8 cellular contexts compared by ENCODE assay signal in the genomic region with DNA sequence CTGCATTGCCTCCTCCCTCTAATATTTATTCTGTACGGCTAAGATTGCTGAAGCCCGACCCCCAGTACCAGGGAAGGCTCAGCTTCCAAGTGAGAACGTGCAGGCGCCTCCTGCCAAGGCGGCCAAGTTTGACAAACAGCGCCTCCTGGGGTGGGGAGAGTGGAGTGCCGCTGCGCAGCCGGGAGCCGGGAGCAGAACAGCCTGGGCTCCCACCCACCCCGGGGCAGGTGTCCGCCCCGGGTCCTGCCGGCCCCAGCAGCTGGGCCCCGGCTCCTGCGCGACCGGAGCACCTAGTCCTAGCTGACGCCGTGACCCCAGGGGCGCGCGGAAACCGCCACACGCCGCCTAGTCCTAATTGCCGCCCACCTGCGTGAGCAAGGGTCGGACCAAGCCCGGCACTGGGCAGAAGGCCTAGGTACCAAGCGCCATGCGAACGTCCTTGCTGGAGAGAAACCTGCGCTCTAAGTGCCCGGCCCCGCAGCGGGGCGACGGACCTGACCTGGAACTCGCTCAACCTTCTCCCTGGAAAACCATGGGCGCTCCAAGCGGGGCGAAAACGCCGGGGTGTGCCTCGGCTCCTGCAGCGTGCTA. TPM values are rescaled to one million over a fixed set of nuclear protein-coding genes. Genes with fewer than 3 reads are reported as not detected.
DNase-seq lines count a peak whose midpoint lies in the region; ATAC-seq and TF ChIP-seq lines count a peak whose summit lies in the region.

No MANE protein-coding gene starts in this region.

- DNase-seq in H7 (peak; percentile 94), body of pancreas (peak in 3 of 4 donors; percentile 44 to 52 (median 45)), aorta (peak; percentile 65 to 88), HK-2 (ENCODE audit: unreplicated experiment) (no peak)

- 3 to 7% methylated on average over 14 to 47 of the region's 47 CpGs for WGBS in body of pancreas, 2 donors
- 4% methylated on average over 47 of the region's 47 CpGs for WGBS in liver
- WGBS in aorta, 2 donors, result 3 to 5% methylated on average over 31 to 47 of the region's 47 CpGs

- TF ChIP-seq POLR2A in body of pancreas (IDR thresholded peaks at IDR 0.05), result no peak

- TF ChIP-seq RAD21 in liver (IDR thresholded peaks at IDR 0.05), result peak; percentile 64 to 72

- H3K27ac ChIP-seq in 22Rv1 (no peak overlapping the region), body of pancreas (no peak overlapping the region), liver (ENCODE audit: low read depth in 1 of 2, low read length in 2 of 2) (no peak overlapping the region), aorta (ENCODE audit: low read depth in 1 of 2, low read length in 2 of 2) (no peak overlapping the region)

- peak; percentile 39 for ATAC-seq in body of pancreas
- ATAC-seq in aorta (ENCODE audit: low FRiP score), result peak; percentile 39
- ATAC-seq in HG03280 (IDR thresholded peaks at IDR 0.05; ENCODE audit: unreplicated experiment), result no peak
- ATAC-seq in GM18870 (IDR thresholded peaks at IDR 0.05; ENCODE audit: unreplicated experiment), result no peak

- H3K4me1 ChIP-seq in body of pancreas, result peaks cover 50% of the 10 kb centered on the region
- H3K4me1 ChIP-seq in liver (ENCODE audit: control insufficient read depth in 4 of 4, insufficient read depth in 4 of 4, low read length in 3 of 4), result peaks cover 27 to 59% (median 29%) of the 10 kb centered on the region in 4 donors
- no peaks in the 10 kb centered on the region for H3K4me1 ChIP-seq in aorta (ENCODE audit: control insufficient read depth in 1 of 2, insufficient read depth in 2 of 2, low read length in 2 of 2)

- H3K9me3 ChIP-seq in body of pancreas (no peaks in the 10 kb centered on the region), liver (ENCODE audit: control insufficient read depth in 4 of 4, low read length in 3 of 4) (no peaks in the 10 kb centered on the region), aorta (ENCODE audit: control insufficient read depth, low read length) (no peaks in the 10 kb centered on the region)

- H3K9ac ChIP-seq in liver (ENCODE audit: low read depth in 1 of 2, low read length in 2 of 2), result no peak overlapping the region

- intact Hi-C loops in body of pancreas (cut with DNase I), result no loop called here
- intact Hi-C loops in aorta (cut with DNase I), result loop anchor here in 1 of 2 donors (5.0 to 10.0 kb wide), 4 partner anchors 77 to 1914 kb away; partner anchors contain the start of gene MGMT

- TF ChIP-seq CTCF in 22Rv1 (IDR thresholded peaks at IDR 0.05), result peak; percentile 81
- peak; percentile 15 to 46 (median 37) for TF ChIP-seq CTCF in body of pancreas (IDR thresholded peaks at IDR 0.05)
- TF ChIP-seq CTCF in liver (IDR thresholded peaks at IDR 0.05; ENCODE audit: low read depth, low read length, missing input control), result peak; percentile 48

- H3K27me3 ChIP-seq in H7 (ENCODE audit: control insufficient read depth, insufficient read depth, low read length) (peaks cover 93% of the 10 kb centered on the region), body of pancreas (peaks cover 3 to 80% of the 10 kb centered on the region in 2 donors), liver (ENCODE audit: control insufficient read depth in 4 of 4, insufficient read depth in 4 of 4, low read length in 3 of 4) (peaks cover 7 to 34% (median 23%) of the 10 kb centered on the region in 4 donors), aorta (ENCODE audit: control insufficient read depth in 1 of 2, insufficient read depth in 2 of 2, low read length in 1 of 2) (no peaks in the 10 kb centered on the region)

- H3K4me3 ChIP-seq in H7 (ENCODE audit: insufficient read depth, low read depth, low read length) (no peak overlapping the region), body of pancreas (no peak overlapping the region), liver (ENCODE audit: low read depth in 1 of 3, low read length in 3 of 3) (no peak overlapping the region), aorta (ENCODE audit: low read length in 2 of 2) (no peak overlapping the region)

- no peaks in the 10 kb centered on the region for H3K36me3 ChIP-seq in H7 (replicated peaks; ENCODE audit: control insufficient read depth, insufficient read depth, low read length)
- no peaks in the 10 kb centered on the region for H3K36me3 ChIP-seq in body of pancreas (replicated peaks in 1 of 2; ENCODE audit: insufficient read depth in 1 of 2, low read depth in 2 of 2)
- no peaks in the 10 kb centered on the region for H3K36me3 ChIP-seq in liver (ENCODE audit: control insufficient read depth in 4 of 4, insufficient read depth in 3 of 4, low read depth in 1 of 4, low read length in 3 of 4)
- no peaks in the 10 kb centered on the region for H3K36me3 ChIP-seq in aorta (ENCODE audit: control insufficient read depth in 1 of 2, insufficient read depth in 2 of 2, low read length in 1 of 2)

TF ChIP-seq in liver, 16 proteins besides CTCF, POLR2A, EP300 and RAD21:
- TF ChIP-seq GABPA (IDR thresholded peaks at IDR 0.05 in 1 of 2, conservative IDR thresholded peaks at IDR 0.05 in 1 of 2) (no peak), ZBTB33 (IDR thresholded peaks at IDR 0.05) (no peak), HNF4A (conservative IDR thresholded peaks at IDR 0.05) (no peak), YY1 (IDR thresholded peaks at IDR 0.05) (no peak), ATF3 (IDR thresholded peaks at IDR 0.05) (no peak), RXRA (IDR thresholded peaks at IDR 0.05) (no peak), FOXA1 (IDR thresholded peaks at IDR 0.05) (no peak), TAF1 (conservative IDR thresholded peaks at IDR 0.05) (no peak), NR2F2 (IDR thresholded peaks at IDR 0.05) (no peak), SP1 (IDR thresholded peaks at IDR 0.05) (no peak), EGR1 (IDR thresholded peaks at IDR 0.05; ENCODE audit: low read depth in 2 of 2) (no peak)
- TF ChIP-seq, protein P1, sequence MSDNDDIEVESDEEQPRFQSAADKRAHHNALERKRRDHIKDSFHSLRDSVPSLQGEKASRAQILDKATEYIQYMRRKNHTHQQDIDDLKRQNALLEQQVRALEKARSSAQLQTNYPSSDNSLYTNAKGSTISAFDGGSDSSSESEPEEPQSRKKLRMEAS (IDR thresholded peaks at IDR 0.05), result no peak

RNA-seq across cellular contexts. Expression of gene EBF3, which starts 5.0 kb away (rescaled TPM):
- 0.76 and 1.4 TPM in 2 replicates for total RNA-seq in H7 (2014; rRNA removed; shearing (Covaris generic))
- total RNA-seq in body of pancreas (1 to 10 TPM; 2.3 to 4.6 TPM), liver (not detected), aorta (10 to 100 TPM in 1 of 2 donors, 1 to 10 TPM in 1; 8.4 to 23.3 TPM)
- polyA plus RNA-seq in liver (under 1 TPM; 0.02 to 0.08 TPM), aorta (under 1 TPM; 0.13 to 0.15 TPM)

Comparison
In these comparisons a context has a peak if more than half of its experiments do, and no peak if none do; other contexts are left out.
1. ATAC-seq: peak in body of pancreas (single experiment) and aorta (single experiment); none in HG03280 (single experiment) and GM18870 (single experiment).
2. Peak in every context shown above with its lines, with median percentiles within 50 percentile points of each other: CTCF ChIP-seq.